In the genomic region with DNA sequence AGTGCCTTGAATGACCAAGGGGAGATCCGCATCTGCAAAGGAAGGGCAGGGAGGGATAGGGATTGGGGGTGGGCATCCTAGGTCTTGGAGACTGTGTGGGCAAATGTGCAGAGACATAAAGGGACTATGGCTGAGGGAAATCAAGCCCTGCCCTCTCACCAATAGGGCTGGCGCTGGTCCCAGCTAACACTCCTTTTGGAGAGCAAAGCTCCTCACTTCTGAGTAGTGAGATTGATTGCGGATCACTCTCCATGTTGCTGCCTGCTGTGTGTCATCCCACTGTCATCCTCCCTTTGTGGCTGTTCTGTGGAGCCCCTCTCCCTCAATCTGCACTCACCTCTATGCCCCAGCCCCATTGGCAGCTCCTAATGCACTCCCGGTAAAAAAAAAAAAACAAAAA, we compare ENCODE assay signal across 1 cellular context.
TF ChIP-seq lines count a peak whose summit lies in the region.

No MANE protein-coding gene starts in this region.

TF ChIP-seq in GM23338, 12 proteins besides CTCF, POLR2A, EP300 and RAD21:
- TF ChIP-seq EZH2 (IDR thresholded peaks at IDR 0.05; ENCODE audit: low read depth, unreplicated experiment): no peak
- TF ChIP-seq ZNF114 (CRISPR knock-in tag; IDR thresholded peaks at IDR 0.05): no peak
- no peak for TF ChIP-seq ZNF331 (CRISPR knock-in tag; IDR thresholded peaks at IDR 0.05; ENCODE audit: low read depth)
- TF ChIP-seq, protein P1, sequence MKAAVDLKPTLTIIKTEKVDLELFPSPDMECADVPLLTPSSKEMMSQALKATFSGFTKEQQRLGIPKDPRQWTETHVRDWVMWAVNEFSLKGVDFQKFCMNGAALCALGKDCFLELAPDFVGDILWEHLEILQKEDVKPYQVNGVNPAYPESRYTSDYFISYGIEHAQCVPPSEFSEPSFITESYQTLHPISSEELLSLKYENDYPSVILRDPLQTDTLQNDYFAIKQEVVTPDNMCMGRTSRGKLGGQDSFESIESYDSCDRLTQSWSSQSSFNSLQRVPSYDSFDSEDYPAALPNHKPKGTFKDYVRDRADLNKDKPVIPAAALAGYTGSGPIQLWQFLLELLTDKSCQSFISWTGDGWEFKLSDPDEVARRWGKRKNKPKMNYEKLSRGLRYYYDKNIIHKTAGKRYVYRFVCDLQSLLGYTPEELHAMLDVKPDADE (IDR thresholded peaks at IDR 0.05): no peak
- TF ChIP-seq STAT1 (IDR thresholded peaks at IDR 0.05; ENCODE audit: unreplicated experiment): no peak
